In the genomic region with DNA sequence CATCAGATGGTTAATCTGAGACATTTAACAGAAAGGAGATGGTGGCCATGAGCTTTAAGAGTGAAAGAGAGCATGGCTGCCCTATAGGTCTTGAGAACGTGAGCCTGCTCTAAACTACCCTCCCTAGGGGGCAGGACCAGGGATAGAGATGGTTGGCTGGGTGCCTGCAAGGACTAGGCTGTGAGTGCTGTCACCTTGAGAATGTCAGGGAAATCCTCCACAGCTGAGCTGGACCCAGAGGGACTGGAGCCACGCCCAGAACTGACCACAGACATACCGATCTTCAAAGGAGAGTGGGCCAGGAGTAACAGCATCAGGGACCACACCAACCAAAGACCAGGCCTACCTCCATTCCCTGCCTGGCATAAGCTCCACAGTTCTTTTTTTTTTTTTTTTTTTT, we compare ENCODE assay signal across 27 cellular contexts. TPM values are rescaled to one million over a fixed set of nuclear protein-coding genes. Genes with fewer than 3 reads are reported as not detected.
A peak's percentile ranks its signal among the peaks of the same experiment; 100 is the strongest.
DNase-seq lines count a peak whose midpoint lies in the region; ATAC-seq and TF ChIP-seq lines count a peak whose summit lies in the region.
"Had no signal": no experiment of that assay in that cellular context is flagged by ENCODE, and none has a peak within 500 bp of the region (broad histone marks: within the 10 kb centered on the region; RNA-seq: fewer than 3 reads in every experiment).

No MANE protein-coding gene starts in this region.

- H3K9me2 ChIP-seq in SK-N-SH: no peaks in the 10 kb centered on the region

- no peaks in the 10 kb centered on the region for H3K9me3 ChIP-seq in SK-N-SH
- H3K9me3 ChIP-seq: ascending aorta, esophagus squamous epithelium, sigmoid colon, stomach, tibial artery had no signal

- ATAC-seq in activated CD8-positive, alpha-beta memory T cell treated with anti-CD3 and anti-CD28 coated beads, Interleukin-2, amount 10 ng/mL, durations not matched to agents 7 days and 5 days: no peak
- no peak for ATAC-seq in naive thymus-derived CD8-positive, alpha-beta T cell
- no peak for ATAC-seq in GM19035 (IDR thresholded peaks at IDR 0.05; ENCODE audit: unreplicated experiment)

- no peaks in the 10 kb centered on the region for H3F3A ChIP-seq in SK-N-SH (replicated peaks; ENCODE audit: insufficient read depth)

- no peak for TF ChIP-seq CTCF in SK-N-SH (IDR thresholded peaks at IDR 0.05)

- no peaks in the 10 kb centered on the region for H3K79me2 ChIP-seq in SK-N-SH (ENCODE audit: insufficient read depth)

- H3K27ac ChIP-seq in SK-N-SH (ENCODE audit: low read depth in 2 of 2, low read length in 1 of 2): no peak overlapping the region
- H3K27ac ChIP-seq: 22Rv1, ascending aorta, esophagus squamous epithelium, sigmoid colon, stomach, tibial artery had no signal

- H3K4me3 Mint-ChIP-seq in activated CD8-positive, alpha-beta memory T cell treated with anti-CD3 and anti-CD28 coated beads, Interleukin-2, amount 10 ng/mL, durations not matched to agents 7 days and 5 days: no peak overlapping the region
- H3K4me3 Mint-ChIP-seq in naive thymus-derived CD8-positive, alpha-beta T cell: no peak overlapping the region
- H3K4me3 Mint-ChIP-seq: activated naive CD8-positive, alpha-beta T cell; CD4-positive, alpha-beta memory T cell; dendritic cell treated with granulocyte-macrophage colony-stimulating factor and Interleukin-4, amounts not matched to agents 40 ng/mL and 50 ng/mL, for 4 days; IgD-negative memory B cell had no signal

- no peak for TF ChIP-seq RAD21 in SK-N-SH (IDR thresholded peaks at IDR 0.05; ENCODE audit: low read length)

- H3K27me3 Mint-ChIP-seq in activated CD8-positive, alpha-beta memory T cell treated with anti-CD3 and anti-CD28 coated beads, Interleukin-2, amount 10 ng/mL, durations not matched to agents 7 days and 5 days: peaks cover 33% of the 10 kb centered on the region
- no peaks in the 10 kb centered on the region for H3K27me3 Mint-ChIP-seq in naive thymus-derived CD8-positive, alpha-beta T cell
- H3K27me3 Mint-ChIP-seq: activated naive CD8-positive, alpha-beta T cell; dendritic cell treated with granulocyte-macrophage colony-stimulating factor and Interleukin-4, amounts not matched to agents 40 ng/mL and 50 ng/mL, for 4 days; IgD-negative memory B cell had no signal

- no peak overlapping the region for H2AFZ ChIP-seq in SK-N-SH (ENCODE audit: low read depth)

- peaks cover 2 to 6% of the 10 kb centered on the region in 2 experiments; a peak in 2 of 4 replicates for H3K4me1 ChIP-seq in SK-N-SH (ENCODE audit: control insufficient read depth in 1 of 2, insufficient read depth in 2 of 2, low read depth in 1 of 2, low read length in 1 of 2)

- H4K20me1 ChIP-seq in SK-N-SH (ENCODE audit: insufficient read depth): no peaks in the 10 kb centered on the region

- H3K9me3 Mint-ChIP-seq in activated CD8-positive, alpha-beta memory T cell treated with anti-CD3 and anti-CD28 coated beads, Interleukin-2, amount 10 ng/mL, durations not matched to agents 7 days and 5 days (ENCODE audit: low read depth): no peaks in the 10 kb centered on the region
- no peaks in the 10 kb centered on the region for H3K9me3 Mint-ChIP-seq in naive thymus-derived CD8-positive, alpha-beta T cell
- H3K9me3 Mint-ChIP-seq: activated T-helper 2 cell treated with anti-CD3 and anti-CD28 coated beads, Interferon-gamma antibody, Interleukin-2, Interleukin-4, amounts not matched to agents 10 μg/mL and 5 μg/mL and 100 μg/mL, durations not matched to agents 14 hours and 24 hours and 36 hours; CD4-positive, alpha-beta memory T cell; dendritic cell treated with granulocyte-macrophage colony-stimulating factor and Interleukin-4, amounts not matched to agents 40 ng/mL and 50 ng/mL, for 4 days; H9; IgD-negative memory B cell; neural crest cell had no signal

- no peak overlapping the region for H3K4me3 ChIP-seq in SK-N-SH (ENCODE audit: low read depth in 2 of 2, low read length in 1 of 2)
- H3K4me3 ChIP-seq: ascending aorta, esophagus squamous epithelium, sigmoid colon, stomach, tibial artery had no signal

- H3K36me3 Mint-ChIP-seq in activated CD8-positive, alpha-beta memory T cell treated with anti-CD3 and anti-CD28 coated beads, Interleukin-2, amount 10 ng/mL, durations not matched to agents 7 days and 5 days: no peaks in the 10 kb centered on the region
- H3K36me3 Mint-ChIP-seq in naive thymus-derived CD8-positive, alpha-beta T cell: no peaks in the 10 kb centered on the region
- H3K36me3 Mint-ChIP-seq: activated naive CD8-positive, alpha-beta T cell; CD4-positive, alpha-beta memory T cell had no signal

- CTCF ChIA-PET in activated CD8-positive, alpha-beta memory T cell treated with anti-CD3 and anti-CD28 coated beads, Interleukin-2, amount 10 ng/mL, durations not matched to agents 7 days and 5 days (lab: Charles Lee): no interaction called here
- CTCF ChIA-PET in SK-N-SH (lab: Yijun Ruan, JAX): interaction anchor here (1.2 to 1.4 kb wide), 2 partner anchors 9 to 18 kb away, joined by 3 to 5 read pairs; no protein-coding TSS in a partner anchor

- DNase-seq in activated CD8-positive, alpha-beta memory T cell treated with anti-CD3 and anti-CD28 coated beads, Interleukin-2, amount 10 ng/mL, durations not matched to agents 7 days and 5 days: no peak
- no peak for DNase-seq in activated CD8-positive, alpha-beta memory T cell treated with anti-CD3 and anti-CD28 coated beads, Interleukin-2, amount 50 U/mL, for 48 hours
- DNase-seq in SK-N-SH (no peak), kidney tubule cell (ENCODE audit: low spot score) (peak; percentile 27), NCI-H774 (lab: John Stamatoyannopoulos, UW) (no peak), NCI-H2227 (lab: John Stamatoyannopoulos, UW; ENCODE audit: unreplicated experiment) (no peak)
- DNase-seq in naive thymus-derived CD8-positive, alpha-beta T cell: no peak
- DNase-seq: activated CD4-positive, alpha-beta T cell treated with anti-CD3 and anti-CD28 coated beads, Interleukin-2, amount 50 U/mL, for 48 hours; CD4-positive, alpha-beta memory T cell; central memory CD4-positive, alpha-beta T cell; esophagus squamous epithelium; hippocampal formation; NCI-H446 treated with DMSO at 0.1 percent for 48 hours; sigmoid colon; stomach; T-helper 9 cell; tibial artery had no signal

- H3K27ac Mint-ChIP-seq in activated CD8-positive, alpha-beta memory T cell treated with anti-CD3 and anti-CD28 coated beads, Interleukin-2, amount 10 ng/mL, durations not matched to agents 7 days and 5 days: peak overlapping the region; percentile 57
- no peak overlapping the region for H3K27ac Mint-ChIP-seq in naive thymus-derived CD8-positive, alpha-beta T cell
- H3K27ac Mint-ChIP-seq: activated naive CD8-positive, alpha-beta T cell; activated T-helper 2 cell treated with anti-CD3 and anti-CD28 coated beads, Interferon-gamma antibody, Interleukin-2, Interleukin-4, amounts not matched to agents 10 μg/mL and 5 μg/mL and 100 μg/mL, durations not matched to agents 14 hours and 24 hours and 36 hours; CD4-positive, alpha-beta memory T cell; dendritic cell treated with granulocyte-macrophage colony-stimulating factor and Interleukin-4, amounts not matched to agents 40 ng/mL and 50 ng/mL, for 4 days; IgD-negative memory B cell; progenitor cell of endocrine pancreas had no signal

- no peak overlapping the region for H3K4me2 ChIP-seq in SK-N-SH

- H3K4me1 Mint-ChIP-seq in activated CD8-positive, alpha-beta memory T cell treated with anti-CD3 and anti-CD28 coated beads, Interleukin-2, amount 10 ng/mL, durations not matched to agents 7 days and 5 days: no peaks in the 10 kb centered on the region
- H3K4me1 Mint-ChIP-seq in naive thymus-derived CD8-positive, alpha-beta T cell: no peaks in the 10 kb centered on the region
- H3K4me1 Mint-ChIP-seq: CD4-positive, alpha-beta memory T cell had no signal

- no peaks in the 10 kb centered on the region for H3K27me3 ChIP-seq in SK-N-SH (ENCODE audit: insufficient read depth)
- H3K27me3 ChIP-seq: ascending aorta, esophagus squamous epithelium, sigmoid colon, stomach, tibial artery had no signal

- 84% methylated on average over 3 of the region's 3 CpGs for WGBS in SK-N-SH (ENCODE audit: low lambda C conversion rate)

- H3K9ac ChIP-seq in SK-N-SH: no peak overlapping the region

- H3K36me3 ChIP-seq in SK-N-SH (replicated peaks in 1 of 2; ENCODE audit: control insufficient read depth in 1 of 2, insufficient read depth in 2 of 2, low read length in 1 of 2): no peaks in the 10 kb centered on the region
- H3K36me3 ChIP-seq: ascending aorta, esophagus squamous epithelium, sigmoid colon, stomach, tibial artery had no signal

- no peak for TF ChIP-seq EP300 in SK-N-SH (IDR thresholded peaks at IDR 0.05; ENCODE audit: borderline replicate concordance in 1 of 2, low read depth in 1 of 2, low read length in 1 of 2)

- POLR2A ChIA-PET in SK-N-SH (lab: Yijun Ruan, JAX): no interaction called here
- POLR2A ChIA-PET in naive thymus-derived CD8-positive, alpha-beta T cell (lab: Charles Lee): no interaction called here

RNA-seq across cellular contexts. Expression of a gene that starts 53.6 kb away (rescaled TPM):
- total RNA-seq in activated CD8-positive, alpha-beta memory T cell treated with anti-CD3 and anti-CD28 coated beads, Interleukin-2, amount 10 ng/mL, durations not matched to agents 7 days and 5 days: 10 to 100 TPM; 55.6 to 58.5 TPM
- polyA plus RNA-seq in SK-N-SH (2012; rRNA removed): 59.9 and 85.2 TPM in 2 replicates
- polyA plus RNA-seq in SK-N-SH (2012; cell fraction: cytosol; rRNA removed): 90.1 and 110 TPM in 2 replicates
- polyA plus RNA-seq in SK-N-SH (2012; cell fraction: nucleus; rRNA removed): 23.7 and 54.6 TPM in 2 replicates
- 10 to 100 TPM; 57.0 to 65.6 TPM for total RNA-seq in naive thymus-derived CD8-positive, alpha-beta T cell
- polyA plus RNA-seq in naive thymus-derived CD8-positive, alpha-beta T cell: 10 to 100 TPM in 1 of 3 donors, 1 to 10 TPM in 2; 5.6 to 14.7 (median 9.8) TPM
